Comparison of ENCODE assay signal across 11 cellular contexts in the genomic region with DNA sequence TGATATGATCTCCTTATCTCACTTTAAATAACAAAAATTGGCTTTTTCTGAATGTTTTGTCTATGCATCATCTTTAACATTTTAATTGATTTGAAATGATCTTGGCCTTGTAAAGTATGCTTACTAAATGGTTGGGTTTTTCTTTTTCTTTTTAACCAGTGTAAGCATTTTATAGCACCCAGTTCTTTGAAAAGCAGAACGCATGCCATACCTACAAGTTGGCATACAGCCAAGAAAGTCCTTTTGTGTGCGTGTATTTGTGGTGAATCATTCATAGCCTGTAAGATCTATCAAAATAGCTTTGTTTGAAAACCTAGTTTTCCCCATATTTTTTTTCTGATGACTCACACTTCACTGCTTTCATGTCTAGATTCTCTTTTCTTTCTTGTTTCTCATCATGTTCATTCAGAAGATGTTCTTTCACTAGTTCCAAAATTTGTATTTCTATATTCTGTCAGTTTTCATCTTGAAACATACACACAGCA. TPM values are rescaled to one million over a fixed set of nuclear protein-coding genes. Genes with fewer than 3 reads are reported as not detected.
DNase-seq lines count a peak whose midpoint lies in the region; TF ChIP-seq lines count a peak whose summit lies in the region.
"Had no signal": no experiment of that assay in that cellular context is flagged by ENCODE, and none has a peak within 500 bp of the region (broad histone marks: within the 10 kb centered on the region; RNA-seq: fewer than 3 reads in every experiment).

No MANE protein-coding gene starts in this region.

- H3K27me3 ChIP-seq in hepatocyte (no peaks in the 10 kb centered on the region), neural progenitor cell (no peaks in the 10 kb centered on the region), neuronal stem cell (ENCODE audit: control insufficient read depth in 3 of 3, insufficient read depth in 3 of 3, low read depth in 1 of 3, low read length in 3 of 3) (no peaks in the 10 kb centered on the region)
- H3K27me3 ChIP-seq: upper lobe of right lung had no signal

- no peak overlapping the region for H3K23ac ChIP-seq in neuronal stem cell (ENCODE audit: low read depth, low read length, poor library complexity)

- peak; percentile 6 for DNase-seq in DMS79 (lab: John Stamatoyannopoulos, UW)
- peak; percentile 76 for DNase-seq in KBM-7
- DNase-seq in SW480 (ENCODE audit: low spot score) = peak; percentile 77
- peak; percentile 80 for DNase-seq in hepatocyte (ENCODE audit: low spot score)
- DNase-seq in OCI-LY7 (ENCODE audit: low spot score) = no peak
- DNase-seq in NOMO-1 treated with dmso at 0.1 percent for 144 hours (lab: John Stamatoyannopoulos, UW; ENCODE audit: unreplicated experiment) = no peak
- no peak for DNase-seq in neural progenitor cell (ENCODE audit: low spot score)
- no peak for DNase-seq in neuronal stem cell (ENCODE audit: low spot score)
- DNase-seq: upper lobe of right lung had no signal

- H2BK5ac ChIP-seq in neuronal stem cell (ENCODE audit: low read length) = no peak overlapping the region

- H3K79me1 ChIP-seq in neuronal stem cell (ENCODE audit: low read depth, low read length) = no peaks in the 10 kb centered on the region

- BruUV-seq in OCI-LY7 (replicated peaks; lab: Mats Ljungman, UMichigan) = no TSS peak

- H3K4me3 ChIP-seq in hepatocyte = no peak overlapping the region
- H3K4me3 ChIP-seq in OCI-LY7 (ENCODE audit: low read depth, low read length, poor library complexity, severe bottlenecking) = no peak overlapping the region
- H3K4me3 ChIP-seq in neural progenitor cell = no peak overlapping the region
- no peak overlapping the region for H3K4me3 ChIP-seq in neuronal stem cell (ENCODE audit: low read length in 2 of 2)
- H3K4me3 ChIP-seq: mucosa of descending colon, upper lobe of right lung had no signal

- in situ Hi-C loops in KBM-7 (cut with MboI; ENCODE audit: low pct_unique_long_range_greater_than_20kb, low sequenced_read_pairs) = no loop called here

- H3K27ac Mint-ChIP-seq in neural progenitor cell = no peak overlapping the region
- H3K27ac Mint-ChIP-seq: WTC11 had no signal

- intact Hi-C loops in OCI-LY7 (cut with micrococcal nuclease; ENCODE audit: unreplicated experiment) = no loop called here

- peaks cover 18% of the 10 kb centered on the region for H3F3A ChIP-seq in neural progenitor cell (ENCODE audit: low read depth)

- H3K18ac ChIP-seq in neuronal stem cell (ENCODE audit: low read length) = no peak overlapping the region

- H3K4me1 ChIP-seq in hepatocyte (ENCODE audit: insufficient read depth) = peaks cover 12% of the 10 kb centered on the region
- peaks cover 23% of the 10 kb centered on the region for H3K4me1 ChIP-seq in OCI-LY7 (ENCODE audit: insufficient read depth, low read length, poor library complexity, severe bottlenecking)
- peaks cover 13% of the 10 kb centered on the region for H3K4me1 ChIP-seq in neural progenitor cell
- H3K4me1 ChIP-seq in neuronal stem cell (ENCODE audit: control insufficient read depth in 2 of 2, insufficient read depth in 1 of 2, low read depth in 1 of 2, low read length in 2 of 2) = peaks cover 0 to 6% of the 10 kb centered on the region in 2 donors

- peaks cover 3% of the 10 kb centered on the region for H3K9me3 Mint-ChIP-seq in neural progenitor cell

- no peak for TF ChIP-seq CTCF in hepatocyte (IDR thresholded peaks at IDR 0.05; ENCODE audit: poor library complexity)
- TF ChIP-seq CTCF in OCI-LY7 (conservative IDR thresholded peaks at IDR 0.05; ENCODE audit: low read length) = no peak
- TF ChIP-seq CTCF in neural progenitor cell (IDR thresholded peaks at IDR 0.05) = no peak

- H3K27me3 Mint-ChIP-seq in neural progenitor cell (ENCODE audit: insufficient read depth, low read depth) = peaks cover 4% of the 10 kb centered on the region

- no peak overlapping the region for H3K4me3 Mint-ChIP-seq in neural progenitor cell
- H3K4me3 Mint-ChIP-seq: WTC11 had no signal

- WGBS in hepatocyte (ENCODE audit: low lambda C conversion rate, missing lambda C conversion rate) = 20% methylated on average over 2 of the region's 2 CpGs
- no CpG with 5 or more reads among the region's 2 CpGs for WGBS in neuronal stem cell (ENCODE audit: extremely low coverage in 2 of 2, insufficient read length in 2 of 2, insufficient replicate concordance in 1 of 2), 2 donors

- H3K36me3 ChIP-seq in hepatocyte (replicated peaks; ENCODE audit: insufficient read depth, low read depth) (no peaks in the 10 kb centered on the region), OCI-LY7 (ENCODE audit: insufficient read depth, low read length) (no peaks in the 10 kb centered on the region), neural progenitor cell (no peaks in the 10 kb centered on the region), neuronal stem cell (replicated peaks in 1 of 2; ENCODE audit: control insufficient read depth in 2 of 2, insufficient read depth in 2 of 2, low read length in 2 of 2) (no peaks in the 10 kb centered on the region)
- H3K36me3 ChIP-seq: upper lobe of right lung had no signal

- H2AK5ac ChIP-seq in neuronal stem cell (ENCODE audit: low read depth, low read length) = no peak overlapping the region

- H2AFZ ChIP-seq in hepatocyte (no peak overlapping the region), OCI-LY7 (ENCODE audit: low read length) (no peak overlapping the region), neural progenitor cell (replicated peaks) (no peak overlapping the region), neuronal stem cell (ENCODE audit: low read length) (no peak overlapping the region)

- H2BK12ac ChIP-seq in neuronal stem cell (ENCODE audit: low read length) = no peak overlapping the region

- peak overlapping the region; percentile 55 for H3K27ac ChIP-seq in hepatocyte
- H3K27ac ChIP-seq in OCI-LY7 (ENCODE audit: low read depth, low read length, poor library complexity, severe bottlenecking) = no peak overlapping the region
- H3K27ac ChIP-seq in neural progenitor cell = no peak overlapping the region
- no peak overlapping the region for H3K27ac ChIP-seq in neuronal stem cell (replicated peaks; ENCODE audit: low read length)
- H3K27ac ChIP-seq: upper lobe of right lung had no signal

- H3K4me1 Mint-ChIP-seq in neural progenitor cell = peaks cover 7% of the 10 kb centered on the region

- no peaks in the 10 kb centered on the region for H3K9me3 ChIP-seq in hepatocyte (ENCODE audit: low read depth)
- no peaks in the 10 kb centered on the region for H3K9me3 ChIP-seq in OCI-LY7 (ENCODE audit: low read length)
- H3K9me3 ChIP-seq in neural progenitor cell (ENCODE audit: low read depth) = no peaks in the 10 kb centered on the region
- no peaks in the 10 kb centered on the region for H3K9me3 ChIP-seq in neuronal stem cell (replicated peaks in 1 of 2; ENCODE audit: control insufficient read depth in 2 of 2, insufficient read depth in 1 of 2, low read depth in 1 of 2, low read length in 2 of 2)
- H3K9me3 ChIP-seq: mucosa of descending colon, upper lobe of right lung had no signal

- POLR2A ChIA-PET in OCI-LY7 (lab: Charles Lee) = interaction anchor here (0.9 kb wide), 1 partner anchor 17 kb away, joined by 4 read pairs; no protein-coding TSS in a partner anchor

- H3K9ac ChIP-seq in neural progenitor cell (no peak overlapping the region), neuronal stem cell (ENCODE audit: low read depth, low read length, poor library complexity) (no peak overlapping the region)

- no peak overlapping the region for H3K4ac ChIP-seq in neuronal stem cell (ENCODE audit: low read length)

- H3K36me3 Mint-ChIP-seq in neural progenitor cell = peaks cover 7% of the 10 kb centered on the region

- peaks cover 8% of the 10 kb centered on the region for H3K79me2 ChIP-seq in hepatocyte
- peaks cover 3% of the 10 kb centered on the region; the same call in 1 of the 2 replicates for H3K79me2 ChIP-seq in OCI-LY7 (ENCODE audit: insufficient read depth, low read depth, low read length)
- peaks cover 4% of the 10 kb centered on the region for H3K79me2 ChIP-seq in neural progenitor cell (ENCODE audit: low read depth)

- peak overlapping the region; percentile 22 for H3K4me2 ChIP-seq in hepatocyte
- no peak overlapping the region for H3K4me2 ChIP-seq in OCI-LY7 (ENCODE audit: low read length)
- H3K4me2 ChIP-seq in neural progenitor cell = no peak overlapping the region
- H3K4me2 ChIP-seq in neuronal stem cell (ENCODE audit: insufficient read depth, low read length, poor library complexity, severe bottlenecking) = no peak overlapping the region

- H2BK120ac ChIP-seq in neuronal stem cell (ENCODE audit: low read depth, low read length) = no peak overlapping the region

- H4K91ac ChIP-seq in neuronal stem cell (ENCODE audit: low read depth, low read length, poor library complexity) = no peak overlapping the region

- H2BK15ac ChIP-seq in neuronal stem cell (ENCODE audit: low read length) = no peak overlapping the region

- H4K8ac ChIP-seq in neuronal stem cell (ENCODE audit: low read depth, low read length) = no peak overlapping the region

- no peaks in the 10 kb centered on the region for H3K9me2 ChIP-seq in hepatocyte (replicated peaks; ENCODE audit: insufficient read depth)
- no peaks in the 10 kb centered on the region; the same call in 1 of the 2 replicates for H3K9me2 ChIP-seq in OCI-LY7 (ENCODE audit: insufficient read depth, low read length)

- H4K20me1 ChIP-seq in hepatocyte (ENCODE audit: insufficient read depth, poor library complexity, severe bottlenecking) (no peaks in the 10 kb centered on the region), OCI-LY7 (ENCODE audit: insufficient read depth, low read length) (no peaks in the 10 kb centered on the region), neural progenitor cell (ENCODE audit: low read depth) (no peaks in the 10 kb centered on the region)

- CTCF ChIA-PET in OCI-LY7 (lab: Charles Lee; ENCODE audit: unreplicated experiment) = no interaction called here

- H3K14ac ChIP-seq in neuronal stem cell (ENCODE audit: low read length) = no peak overlapping the region

RNA-seq across cellular contexts. Expression of gene VRK2, which starts 4.1 kb away (rescaled TPM):
- total RNA-seq in hepatocyte = 19.3 and 25.1 TPM in 2 replicates
- polyA plus RNA-seq in hepatocyte = 16.5 and 18.4 TPM in 2 replicates
- 17.2 and 17.7 TPM in 2 replicates for total RNA-seq in OCI-LY7 (2014; rRNA removed; shearing (Covaris generic))
- 22.7 and 24.7 TPM in 2 replicates for total RNA-seq in OCI-LY7 (2022)
- total RNA-seq in neural progenitor cell (ENCODE audit: low replicate concordance) = 24.1 and 39.2 TPM in 2 replicates
- polyA plus RNA-seq in neuronal stem cell (2013, experiment 1 of 2) = 16.0 TPM
- polyA plus RNA-seq in neuronal stem cell (2013, experiment 2 of 2) = 15.4 TPM

Comparison
In these comparisons a context has a peak if more than half of its experiments do, and no peak if none do; other contexts are left out.
1. DNase-seq: peak in DMS79 (single experiment), KBM-7 (single experiment), SW480 (single experiment) and hepatocyte (single experiment); none in OCI-LY7 (single experiment), NOMO-1 treated with dmso at 0.1 percent for 144 hours (single experiment), neural progenitor cell (single experiment) and neuronal stem cell (single experiment).